29 cellular contexts compared by ENCODE assay signal in the genomic region with DNA sequence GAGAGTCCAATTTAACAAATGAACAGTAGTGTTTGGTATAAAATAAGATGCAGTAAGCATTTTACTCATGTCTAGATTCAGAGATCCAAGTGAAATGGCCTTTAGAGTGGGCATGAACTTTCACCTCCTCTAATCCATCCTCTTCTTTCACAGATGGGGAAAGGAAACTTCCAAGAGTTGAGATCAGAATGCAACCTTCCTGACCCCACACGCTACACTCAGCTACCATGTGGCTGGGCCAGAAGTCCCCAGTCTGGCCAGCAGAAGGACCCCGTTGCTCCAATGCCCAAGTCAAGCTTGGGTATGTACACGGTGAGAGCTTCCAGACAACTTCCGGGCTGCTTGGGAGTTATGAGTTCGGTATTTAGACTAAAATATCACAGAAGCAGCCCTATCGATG.
"Had no signal": no experiment of that assay in that cellular context is flagged by ENCODE, and none has a peak within 500 bp of the region (broad histone marks: within the 10 kb centered on the region; RNA-seq: fewer than 3 reads in every experiment).

No MANE protein-coding gene starts in this region.

- H3K27ac Mint-ChIP-seq: activated CD4-positive, alpha-beta memory T cell treated with anti-CD3 and anti-CD28 coated beads, Interleukin-2, amount 10 ng/mL, durations not matched to agents 7 days and 5 days; activated CD4-positive, alpha-beta T cell treated with anti-CD3 and anti-CD28 coated beads, Interleukin-2, amount 10 ng/mL, durations not matched to agents 7 days and 5 days; activated naive CD8-positive, alpha-beta T cell; activated T-helper 2 cell treated with anti-CD3 and anti-CD28 coated beads, Interferon-gamma antibody, Interleukin-2, Interleukin-4, amounts not matched to agents 10 μg/mL and 5 μg/mL and 100 μg/mL, durations not matched to agents 14 hours and 24 hours and 36 hours; mesothelial cell of epicardium; nephron progenitor cell; T-helper 17 cell had no signal

- DNase-seq: activated CD4-positive, alpha-beta memory T cell treated with anti-CD3 and anti-CD28 coated beads, Interleukin-2, amount 10 ng/mL, durations not matched to agents 7 days and 5 days; activated CD4-positive, alpha-beta T cell treated with anti-CD3 and anti-CD28 coated beads, Interleukin-2, amount 10 ng/mL, durations not matched to agents 7 days and 5 days; activated CD4-positive, CD25-positive, alpha-beta regulatory T cell treated with anti-CD3 and anti-CD28 coated beads, Interleukin-2, amount 50 U/mL, for 72 hours; activated CD8-positive, alpha-beta memory T cell treated with anti-CD3 and anti-CD28 coated beads, Interleukin-2, amount 50 U/mL, for 48 hours; activated T-cell treated with anti-CD3 and anti-CD28 coated beads, Interleukin-2, amount 50 U/mL, for 48 hours; anterior cingulate cortex; body of pancreas; effector CD8-positive, alpha-beta T cell; islet precursor cell; left ventricle myocardium superior; naive B cell; nephron progenitor cell; pancreas; stimulated activated CD4-positive, alpha-beta T cell treated with anti-CD3 and anti-CD28 coated beads, Interleukin-15, amount 100 ng/mL, for 24 hours; stimulated activated CD4-positive, alpha-beta T cell treated with anti-CD3 and anti-CD28 coated beads, Interleukin-2, amount 100 ng/mL, for 24 hours; stimulated activated naive CD4-positive, alpha-beta T cell; T-helper 17 cell; T1000; trophoblast cell; uterus; WERI-Rb-1 had no signal

- H3K27me3 ChIP-seq: body of pancreas, gastroesophageal sphincter, hepatocyte, pancreas, right atrium auricular region, uterus had no signal

- H3K36me3 ChIP-seq: pancreas, thoracic aorta, uterus, WERI-Rb-1 had no signal

- H3K9me3 Mint-ChIP-seq: activated CD4-positive, alpha-beta memory T cell treated with anti-CD3 and anti-CD28 coated beads, Interleukin-2, amount 10 ng/mL, durations not matched to agents 7 days and 5 days; activated CD4-positive, alpha-beta T cell treated with anti-CD3 and anti-CD28 coated beads, Interleukin-2, amount 10 ng/mL, durations not matched to agents 7 days and 5 days; activated T-helper 2 cell treated with anti-CD3 and anti-CD28 coated beads, Interferon-gamma antibody, Interleukin-2, Interleukin-4, amounts not matched to agents 10 μg/mL and 5 μg/mL and 100 μg/mL, durations not matched to agents 14 hours and 24 hours and 36 hours; mesothelial cell of epicardium; naive B cell; nephron progenitor cell had no signal

- H3K27me3 Mint-ChIP-seq: activated CD4-positive, alpha-beta memory T cell treated with anti-CD3 and anti-CD28 coated beads, Interleukin-2, amount 10 ng/mL, durations not matched to agents 7 days and 5 days; activated CD4-positive, alpha-beta T cell treated with anti-CD3 and anti-CD28 coated beads, Interleukin-2, amount 10 ng/mL, durations not matched to agents 7 days and 5 days; activated naive CD8-positive, alpha-beta T cell; naive B cell; T-helper 17 cell had no signal

- ATAC-seq: body of pancreas, gastroesophageal sphincter, left ventricle myocardium superior, T-helper 17 cell had no signal

- H3K4me1 ChIP-seq: body of pancreas, pancreas, uterus had no signal

- H3K9me3 ChIP-seq: body of pancreas, gastroesophageal sphincter, pancreas, right atrium auricular region, thoracic aorta, uterus had no signal

- H3K4me3 Mint-ChIP-seq: activated CD4-positive, alpha-beta memory T cell treated with anti-CD3 and anti-CD28 coated beads, Interleukin-2, amount 10 ng/mL, durations not matched to agents 7 days and 5 days; activated CD4-positive, alpha-beta T cell treated with anti-CD3 and anti-CD28 coated beads, Interleukin-2, amount 10 ng/mL, durations not matched to agents 7 days and 5 days; activated naive CD8-positive, alpha-beta T cell; mesothelial cell of epicardium; naive B cell; nephron progenitor cell; T-helper 17 cell had no signal

- H3K27ac ChIP-seq: body of pancreas, gastroesophageal sphincter, hepatocyte, pancreas, right atrium auricular region, thoracic aorta, uterus, WERI-Rb-1 had no signal

- H3K4me3 ChIP-seq: body of pancreas, gastroesophageal sphincter, hepatocyte, pancreas, right atrium auricular region, smooth muscle cell, thoracic aorta, uterus had no signal

- H3K36me3 Mint-ChIP-seq: mesothelial cell of epicardium had no signal
